1 cellular context compared by ENCODE assay signal in the genomic region with DNA sequence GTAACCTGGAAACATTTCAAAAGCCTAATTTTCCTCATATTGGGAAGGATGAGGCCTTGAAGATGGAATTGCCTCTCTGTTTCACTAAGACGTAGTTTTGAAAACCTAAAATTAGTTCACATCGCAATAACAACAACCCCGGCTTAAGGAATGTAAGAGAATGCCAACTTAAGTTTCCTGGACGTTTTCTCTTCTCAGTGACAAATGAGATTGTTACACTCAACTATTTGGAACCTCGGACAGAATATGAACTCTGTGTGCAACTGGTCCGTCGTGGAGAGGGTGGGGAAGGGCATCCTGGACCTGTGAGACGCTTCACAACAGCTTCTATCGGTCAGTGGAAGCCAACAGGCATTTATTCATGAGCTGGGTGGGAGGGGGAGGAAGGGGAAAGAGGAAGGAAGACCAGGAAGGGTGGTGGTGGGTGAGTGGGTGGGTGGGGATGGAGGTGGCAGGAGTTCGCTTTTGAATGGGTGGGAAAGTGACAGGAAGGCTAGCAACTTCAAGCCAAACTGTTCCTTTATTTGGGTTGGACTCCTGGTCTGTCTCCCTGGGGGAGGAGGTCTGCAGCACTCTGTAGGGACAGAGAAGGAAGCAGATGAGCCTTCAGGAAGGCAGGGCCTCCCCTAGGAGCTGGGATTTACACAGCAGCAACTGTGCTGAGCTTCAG.
TF ChIP-seq lines count a peak whose summit lies in the region.

No MANE protein-coding gene starts in this region.

TF ChIP-seq in HepG2, 621 proteins besides CTCF, POLR2A, EP300 and RAD21 (continued from another document):
- TF ChIP-seq, protein P1, sequence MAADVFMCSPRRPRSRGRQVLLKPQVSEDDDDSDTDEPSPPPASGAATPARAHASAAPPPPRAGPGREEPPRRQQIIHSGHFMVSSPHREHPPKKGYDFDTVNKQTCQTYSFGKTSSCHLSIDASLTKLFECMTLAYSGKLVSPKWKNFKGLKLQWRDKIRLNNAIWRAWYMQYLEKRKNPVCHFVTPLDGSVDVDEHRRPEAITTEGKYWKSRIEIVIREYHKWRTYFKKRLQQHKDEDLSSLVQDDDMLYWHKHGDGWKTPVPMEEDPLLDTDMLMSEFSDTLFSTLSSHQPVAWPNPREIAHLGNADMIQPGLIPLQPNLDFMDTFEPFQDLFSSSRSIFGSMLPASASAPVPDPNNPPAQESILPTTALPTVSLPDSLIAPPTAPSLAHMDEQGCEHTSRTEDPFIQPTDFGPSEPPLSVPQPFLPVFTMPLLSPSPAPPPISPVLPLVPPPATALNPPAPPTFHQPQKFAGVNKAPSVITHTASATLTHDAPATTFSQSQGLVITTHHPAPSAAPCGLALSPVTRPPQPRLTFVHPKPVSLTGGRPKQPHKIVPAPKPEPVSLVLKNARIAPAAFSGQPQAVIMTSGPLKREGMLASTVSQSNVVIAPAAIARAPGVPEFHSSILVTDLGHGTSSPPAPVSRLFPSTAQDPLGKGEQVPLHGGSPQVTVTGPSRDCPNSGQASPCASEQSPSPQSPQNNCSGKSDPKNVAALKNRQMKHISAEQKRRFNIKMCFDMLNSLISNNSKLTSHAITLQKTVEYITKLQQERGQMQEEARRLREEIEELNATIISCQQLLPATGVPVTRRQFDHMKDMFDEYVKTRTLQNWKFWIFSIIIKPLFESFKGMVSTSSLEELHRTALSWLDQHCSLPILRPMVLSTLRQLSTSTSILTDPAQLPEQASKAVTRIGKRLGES (CRISPR knock-in tag; IDR thresholded peaks at IDR 0.05; ENCODE audit: borderline replicate concordance), result no peak
- TF ChIP-seq ZNF446 (CRISPR knock-in tag; IDR thresholded peaks at IDR 0.05) (no peak), TBP (CRISPR knock-in tag; IDR thresholded peaks at IDR 0.05) (no peak), ZNF205 (CRISPR knock-in tag; IDR thresholded peaks at IDR 0.05) (no peak), NR2F2 (IDR thresholded peaks at IDR 0.05; ENCODE audit: borderline replicate concordance, low read depth) (no peak), ZMYM2 (CRISPR knock-in tag; IDR thresholded peaks at IDR 0.05) (no peak)
- TF ChIP-seq, protein P2, sequence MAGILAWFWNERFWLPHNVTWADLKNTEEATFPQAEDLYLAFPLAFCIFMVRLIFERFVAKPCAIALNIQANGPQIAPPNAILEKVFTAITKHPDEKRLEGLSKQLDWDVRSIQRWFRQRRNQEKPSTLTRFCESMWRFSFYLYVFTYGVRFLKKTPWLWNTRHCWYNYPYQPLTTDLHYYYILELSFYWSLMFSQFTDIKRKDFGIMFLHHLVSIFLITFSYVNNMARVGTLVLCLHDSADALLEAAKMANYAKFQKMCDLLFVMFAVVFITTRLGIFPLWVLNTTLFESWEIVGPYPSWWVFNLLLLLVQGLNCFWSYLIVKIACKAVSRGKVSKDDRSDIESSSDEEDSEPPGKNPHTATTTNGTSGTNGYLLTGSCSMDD (CRISPR knock-in tag; IDR thresholded peaks at IDR 0.05), result no peak
